Comparison of ENCODE assay signal across 1 cellular context in the genomic region with DNA sequence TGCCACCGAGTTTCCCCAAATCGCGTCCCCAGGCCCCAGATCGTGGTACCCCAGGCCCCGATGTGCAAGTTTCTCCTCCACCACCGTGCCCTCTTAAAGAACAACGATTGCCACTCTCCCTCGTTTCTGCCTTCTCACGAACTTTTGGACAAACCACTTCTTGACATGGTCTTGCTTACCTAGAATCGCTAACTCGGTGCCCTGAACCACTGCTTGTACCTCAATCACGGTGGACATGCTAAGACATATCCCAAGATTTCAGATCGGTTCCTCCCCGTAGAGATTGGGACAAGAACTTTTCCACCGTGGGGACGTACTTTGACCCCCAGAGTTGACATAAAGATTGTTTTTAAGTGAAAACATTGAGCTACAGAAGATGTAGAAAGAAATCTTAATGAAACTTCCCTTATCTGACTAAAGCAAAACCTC.
TF ChIP-seq lines count a peak whose summit lies in the region.

No MANE protein-coding gene starts in this region.

TF ChIP-seq in SK-N-SH, 30 proteins besides CTCF, POLR2A, EP300 and RAD21 (continued from another document):
- TF ChIP-seq, protein P1, sequence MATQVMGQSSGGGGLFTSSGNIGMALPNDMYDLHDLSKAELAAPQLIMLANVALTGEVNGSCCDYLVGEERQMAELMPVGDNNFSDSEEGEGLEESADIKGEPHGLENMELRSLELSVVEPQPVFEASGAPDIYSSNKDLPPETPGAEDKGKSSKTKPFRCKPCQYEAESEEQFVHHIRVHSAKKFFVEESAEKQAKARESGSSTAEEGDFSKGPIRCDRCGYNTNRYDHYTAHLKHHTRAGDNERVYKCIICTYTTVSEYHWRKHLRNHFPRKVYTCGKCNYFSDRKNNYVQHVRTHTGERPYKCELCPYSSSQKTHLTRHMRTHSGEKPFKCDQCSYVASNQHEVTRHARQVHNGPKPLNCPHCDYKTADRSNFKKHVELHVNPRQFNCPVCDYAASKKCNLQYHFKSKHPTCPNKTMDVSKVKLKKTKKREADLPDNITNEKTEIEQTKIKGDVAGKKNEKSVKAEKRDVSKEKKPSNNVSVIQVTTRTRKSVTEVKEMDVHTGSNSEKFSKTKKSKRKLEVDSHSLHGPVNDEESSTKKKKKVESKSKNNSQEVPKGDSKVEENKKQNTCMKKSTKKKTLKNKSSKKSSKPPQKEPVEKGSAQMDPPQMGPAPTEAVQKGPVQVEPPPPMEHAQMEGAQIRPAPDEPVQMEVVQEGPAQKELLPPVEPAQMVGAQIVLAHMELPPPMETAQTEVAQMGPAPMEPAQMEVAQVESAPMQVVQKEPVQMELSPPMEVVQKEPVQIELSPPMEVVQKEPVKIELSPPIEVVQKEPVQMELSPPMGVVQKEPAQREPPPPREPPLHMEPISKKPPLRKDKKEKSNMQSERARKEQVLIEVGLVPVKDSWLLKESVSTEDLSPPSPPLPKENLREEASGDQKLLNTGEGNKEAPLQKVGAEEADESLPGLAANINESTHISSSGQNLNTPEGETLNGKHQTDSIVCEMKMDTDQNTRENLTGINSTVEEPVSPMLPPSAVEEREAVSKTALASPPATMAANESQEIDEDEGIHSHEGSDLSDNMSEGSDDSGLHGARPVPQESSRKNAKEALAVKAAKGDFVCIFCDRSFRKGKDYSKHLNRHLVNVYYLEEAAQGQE (IDR thresholded peaks at IDR 0.05; ENCODE audit: low read depth, low read length) = no peak
- no peak for TF ChIP-seq RXRA (IDR thresholded peaks at IDR 0.05; ENCODE audit: borderline replicate concordance, low read depth)
- TF ChIP-seq MEF2A (IDR thresholded peaks at IDR 0.05; ENCODE audit: borderline replicate concordance, low read depth) = no peak
- no peak for TF ChIP-seq SMC3 (IDR thresholded peaks at IDR 0.05; ENCODE audit: low read depth, low read length)
- TF ChIP-seq, protein P2, sequence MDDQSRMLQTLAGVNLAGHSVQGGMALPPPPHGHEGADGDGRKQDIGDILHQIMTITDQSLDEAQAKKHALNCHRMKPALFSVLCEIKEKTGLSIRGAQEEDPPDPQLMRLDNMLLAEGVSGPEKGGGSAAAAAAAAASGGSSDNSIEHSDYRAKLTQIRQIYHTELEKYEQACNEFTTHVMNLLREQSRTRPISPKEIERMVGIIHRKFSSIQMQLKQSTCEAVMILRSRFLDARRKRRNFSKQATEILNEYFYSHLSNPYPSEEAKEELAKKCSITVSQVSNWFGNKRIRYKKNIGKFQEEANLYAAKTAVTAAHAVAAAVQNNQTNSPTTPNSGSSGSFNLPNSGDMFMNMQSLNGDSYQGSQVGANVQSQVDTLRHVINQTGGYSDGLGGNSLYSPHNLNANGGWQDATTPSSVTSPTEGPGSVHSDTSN (IDR thresholded peaks at IDR 0.05) = no peak
- no peak for TF ChIP-seq TCF12 (IDR thresholded peaks at IDR 0.05)
